18 cellular contexts compared by ENCODE assay signal in the genomic region with DNA sequence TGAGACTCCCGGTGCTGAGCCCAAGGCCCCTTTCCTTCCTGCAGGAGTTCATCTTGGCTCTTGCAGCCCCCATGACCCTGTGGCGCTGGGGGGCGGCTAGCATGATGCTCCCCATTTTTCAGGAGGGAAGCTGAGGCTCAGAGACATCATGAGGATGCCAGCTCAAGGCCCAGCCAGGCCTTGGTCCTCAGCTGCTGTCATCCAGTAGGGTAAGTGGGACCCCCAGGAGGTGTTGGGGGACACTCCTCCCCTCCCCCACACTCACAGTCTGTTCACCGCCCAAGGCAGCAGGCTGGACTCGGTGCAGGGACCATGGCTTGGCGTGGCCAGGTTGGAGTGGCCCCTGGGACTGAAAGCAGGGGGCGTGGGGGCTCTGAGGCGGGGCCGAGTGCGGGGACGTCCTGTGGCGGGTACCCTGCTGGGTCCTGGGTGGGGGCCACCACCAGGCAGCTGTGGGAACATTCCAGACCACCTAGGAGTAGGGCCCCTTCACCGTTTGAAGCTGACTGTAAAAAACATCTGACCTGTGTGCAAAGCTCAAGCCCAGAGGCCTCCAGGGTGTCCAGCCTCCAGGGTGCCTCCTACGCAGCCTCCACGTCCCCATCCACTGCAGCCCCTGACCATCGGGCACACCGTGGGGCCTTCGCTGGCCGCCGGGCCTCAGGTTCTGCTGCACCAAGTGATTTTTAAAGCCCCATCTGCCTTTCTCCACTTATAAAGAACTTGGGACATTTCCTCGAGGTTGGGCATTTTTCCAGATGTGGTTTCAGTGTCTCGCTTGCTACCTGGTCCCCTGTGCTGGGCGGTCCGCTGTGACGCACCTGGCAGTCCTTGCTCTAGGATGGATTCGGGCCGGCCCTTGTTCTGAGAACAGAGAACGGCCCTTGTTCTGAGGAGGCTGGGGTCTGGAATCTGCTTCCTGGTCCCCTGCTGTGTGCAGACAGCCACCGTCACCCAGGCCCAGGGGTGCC. TPM values are rescaled to one million over a fixed set of nuclear protein-coding genes. Genes with fewer than 3 reads are reported as not detected.
DNase-seq lines count a peak whose midpoint lies in the region; ATAC-seq and TF ChIP-seq lines count a peak whose summit lies in the region.
"Had no signal": no experiment of that assay in that cellular context is flagged by ENCODE, and none has a peak within 500 bp of the region (broad histone marks: within the 10 kb centered on the region; RNA-seq: fewer than 3 reads in every experiment).

No MANE protein-coding gene starts in this region.

- TF ChIP-seq CTCF in 22Rv1 (IDR thresholded peaks at IDR 0.05) = no peak

- H3K79me1 ChIP-seq in neuronal stem cell (ENCODE audit: low read depth, low read length) = peaks cover 10% of the 10 kb centered on the region

- intact Hi-C loops in activated T-helper 2 cell treated with anti-CD3 and anti-CD28 coated beads, Interferon-gamma antibody, Interleukin-2, Interleukin-4, amounts not matched to agents 10 μg/mL and 5 μg/mL and 100 μg/mL, durations not matched to agents 14 hours and 24 hours and 36 hours (cut with micrococcal nuclease) = no loop called here

- H3K4me3 ChIP-seq in neuronal stem cell (ENCODE audit: low read length in 2 of 2) = no peak overlapping the region
- H3K4me3 ChIP-seq: left ventricle myocardium inferior had no signal

- no peak overlapping the region for H3K4me2 ChIP-seq in neuronal stem cell (ENCODE audit: insufficient read depth, low read length, poor library complexity, severe bottlenecking)

- peak overlapping the region; percentile 43 for H4K8ac ChIP-seq in neuronal stem cell (ENCODE audit: low read depth, low read length)

- peak overlapping the region; percentile 95 for H2BK12ac ChIP-seq in neuronal stem cell (ENCODE audit: low read length)

- peaks cover 5% of the 10 kb centered on the region for H3K36me3 Mint-ChIP-seq in activated T-helper 2 cell treated with anti-CD3 and anti-CD28 coated beads, Interferon-gamma antibody, Interleukin-2, Interleukin-4, amounts not matched to agents 10 μg/mL and 5 μg/mL and 100 μg/mL, durations not matched to agents 14 hours and 24 hours and 36 hours (ENCODE audit: low read depth)
- H3K36me3 Mint-ChIP-seq: CD4-positive, CD25-positive, alpha-beta regulatory T cell had no signal

- no peak overlapping the region for H2AFZ ChIP-seq in neuronal stem cell (ENCODE audit: low read length)

- peak overlapping the region; percentile 99 for H4K91ac ChIP-seq in neuronal stem cell (ENCODE audit: low read depth, low read length, poor library complexity)

- peak overlapping the region; percentile 100 for H2AK5ac ChIP-seq in neuronal stem cell (ENCODE audit: low read depth, low read length)

- peak overlapping the region; percentile 99 for H3K18ac ChIP-seq in neuronal stem cell (ENCODE audit: low read length)

- WGBS in neuronal stem cell (ENCODE audit: extremely low coverage in 2 of 2, insufficient read length in 2 of 2, insufficient replicate concordance in 1 of 2), 2 donors = no CpG with 5 or more reads among the region's 29 CpGs

- H3K9me3 Mint-ChIP-seq in activated T-helper 2 cell treated with anti-CD3 and anti-CD28 coated beads, Interferon-gamma antibody, Interleukin-2, Interleukin-4, amounts not matched to agents 10 μg/mL and 5 μg/mL and 100 μg/mL, durations not matched to agents 14 hours and 24 hours and 36 hours = no peaks in the 10 kb centered on the region
- H3K9me3 Mint-ChIP-seq: CD4-positive, CD25-positive, alpha-beta regulatory T cell; T-helper 2 cell treated with Interferon-gamma antibody and Interleukin-4, amounts not matched to agents 5 μg/mL and 100 μg/mL, for 36 hours had no signal

- ATAC-seq in HG03457 (IDR thresholded peaks at IDR 0.05; ENCODE audit: unreplicated experiment) = no peak

- H3K4ac ChIP-seq in neuronal stem cell (ENCODE audit: low read length) = peak overlapping the region; percentile 93

- H3K36me3 ChIP-seq in KOPT-K1 (ENCODE audit: insufficient read depth, low read length) (peaks cover 6% of the 10 kb centered on the region; the same call in 1 of the 2 replicates), neuronal stem cell (replicated peaks in 1 of 2; ENCODE audit: control insufficient read depth in 2 of 2, insufficient read depth in 2 of 2, low read length in 2 of 2) (peaks cover 0 to under 1% of the 10 kb centered on the region in 2 donors)
- H3K36me3 ChIP-seq: left ventricle myocardium inferior had no signal

- peaks cover 0 to 9% (median 0%) of the 10 kb centered on the region in 3 experiments for H3K27me3 ChIP-seq in neuronal stem cell (ENCODE audit: control insufficient read depth in 3 of 3, insufficient read depth in 3 of 3, low read depth in 1 of 3, low read length in 3 of 3)

- H3K9me3 ChIP-seq in KOPT-K1 (ENCODE audit: insufficient read depth, low read length, poor library complexity, severe bottlenecking) = no peaks in the 10 kb centered on the region
- no peaks in the 10 kb centered on the region for H3K9me3 ChIP-seq in neuronal stem cell (replicated peaks in 1 of 2; ENCODE audit: control insufficient read depth in 2 of 2, insufficient read depth in 1 of 2, low read depth in 1 of 2, low read length in 2 of 2)
- H3K9me3 ChIP-seq: left ventricle myocardium inferior had no signal

- H2BK120ac ChIP-seq in neuronal stem cell (ENCODE audit: low read depth, low read length) = peak overlapping the region; percentile 100

- H3K27me3 Mint-ChIP-seq in activated T-helper 2 cell treated with anti-CD3 and anti-CD28 coated beads, Interferon-gamma antibody, Interleukin-2, Interleukin-4, amounts not matched to agents 10 μg/mL and 5 μg/mL and 100 μg/mL, durations not matched to agents 14 hours and 24 hours and 36 hours (ENCODE audit: low read depth) = no peaks in the 10 kb centered on the region

- peak overlapping the region; percentile 5 for H3K23ac ChIP-seq in neuronal stem cell (ENCODE audit: low read depth, low read length, poor library complexity)

- H3K27ac ChIP-seq in 22Rv1 = peak overlapping the region; percentile 30; the same call in 1 of the 2 replicates
- H3K27ac ChIP-seq in KOPT-K1 (ENCODE audit: low read depth, low read length, poor library complexity, severe bottlenecking) = peak overlapping the region; percentile 99
- peak overlapping the region; percentile 76 for H3K27ac ChIP-seq in epithelial cell of prostate
- H3K27ac ChIP-seq in neuronal stem cell (replicated peaks; ENCODE audit: low read length) = no peak overlapping the region

- no peak overlapping the region for H3K4me3 Mint-ChIP-seq in activated T-helper 2 cell treated with anti-CD3 and anti-CD28 coated beads, Interferon-gamma antibody, Interleukin-2, Interleukin-4, amounts not matched to agents 10 μg/mL and 5 μg/mL and 100 μg/mL, durations not matched to agents 14 hours and 24 hours and 36 hours (ENCODE audit: low read depth)
- H3K4me3 Mint-ChIP-seq: T-helper 2 cell treated with Interferon-gamma antibody and Interleukin-4, amounts not matched to agents 5 μg/mL and 100 μg/mL, for 36 hours had no signal

- peak overlapping the region; percentile 44 for H3K9ac ChIP-seq in neuronal stem cell (ENCODE audit: low read depth, low read length, poor library complexity)

- H3K14ac ChIP-seq in neuronal stem cell (ENCODE audit: low read length) = peak overlapping the region; percentile 98

- peak overlapping the region; percentile 88 for H2BK15ac ChIP-seq in neuronal stem cell (ENCODE audit: low read length)

- no peak for DNase-seq in epithelial cell of prostate (ENCODE audit: low read depth, low spot score)
- DNase-seq in neuronal stem cell (ENCODE audit: low spot score) = no peak
- no peak for DNase-seq in HK-2 (ENCODE audit: unreplicated experiment)
- no peak for DNase-seq in NCI-H1105 treated with DMSO at 0.1 percent for 48 hours (lab: John Stamatoyannopoulos, UW)
- no peak for DNase-seq in activated T-helper 2 cell treated with anti-CD3 and anti-CD28 coated beads, Interferon-gamma antibody, Interleukin-2, Interleukin-4, amounts not matched to agents 10 μg/mL and 5 μg/mL and 100 μg/mL, durations not matched to agents 14 hours and 24 hours and 36 hours (ENCODE audit: low spot score)
- DNase-seq: activated CD4-positive, CD25-positive, alpha-beta regulatory T cell; activated CD8-positive, alpha-beta memory T cell treated with anti-CD3 and anti-CD28 coated beads for 24 hours; CD4-positive, CD25-positive, alpha-beta regulatory T cell; EL; Kasumi-1; left ventricle myocardium inferior; NCI-H1417; posterior cingulate gyrus; stimulated activated CD4-positive, alpha-beta T cell treated with anti-CD3 and anti-CD28 coated beads, Interleukin-4, amount 100 ng/mL, for 4 hours had no signal

- peak overlapping the region; percentile 100 for H2BK5ac ChIP-seq in neuronal stem cell (ENCODE audit: low read length)

- peaks cover 16% of the 10 kb centered on the region for H3K4me1 Mint-ChIP-seq in activated T-helper 2 cell treated with anti-CD3 and anti-CD28 coated beads, Interferon-gamma antibody, Interleukin-2, Interleukin-4, amounts not matched to agents 10 μg/mL and 5 μg/mL and 100 μg/mL, durations not matched to agents 14 hours and 24 hours and 36 hours (ENCODE audit: low read depth)

- H3K27ac Mint-ChIP-seq in activated T-helper 2 cell treated with anti-CD3 and anti-CD28 coated beads, Interferon-gamma antibody, Interleukin-2, Interleukin-4, amounts not matched to agents 10 μg/mL and 5 μg/mL and 100 μg/mL, durations not matched to agents 14 hours and 24 hours and 36 hours = no peak overlapping the region
- H3K27ac Mint-ChIP-seq: T-helper 2 cell treated with Interferon-gamma antibody and Interleukin-4, amounts not matched to agents 5 μg/mL and 100 μg/mL, for 36 hours had no signal

- H3K4me1 ChIP-seq in neuronal stem cell (ENCODE audit: control insufficient read depth in 2 of 2, insufficient read depth in 1 of 2, low read depth in 1 of 2, low read length in 2 of 2) = peaks cover 40 to 59% of the 10 kb centered on the region in 2 donors

RNA-seq across cellular contexts. Expression of gene NOTCH1, which starts 3.4 kb away (rescaled TPM):
- 32.9 TPM for polyA plus RNA-seq in neuronal stem cell (2013, experiment 1 of 2)
- polyA plus RNA-seq in neuronal stem cell (2013, experiment 2 of 2) = 33.2 TPM
- total RNA-seq in activated T-helper 2 cell treated with anti-CD3 and anti-CD28 coated beads, Interferon-gamma antibody, Interleukin-2, Interleukin-4, amounts not matched to agents 10 μg/mL and 5 μg/mL and 100 μg/mL, durations not matched to agents 14 hours and 24 hours and 36 hours = 81.3 and 83.8 TPM in 2 replicates
